In genomic region chr13:40550130-40550529, GRCh38 we compare ENCODE assay signal across 22 cellular contexts.
A peak's percentile ranks its signal among the peaks of the same experiment; 100 is the strongest.
DNase-seq lines count a peak whose midpoint lies in the region; ATAC-seq, FAIRE-seq and TF ChIP-seq lines count a peak whose summit lies in the region.
"Had no signal": no experiment of that assay in that cellular context is flagged by ENCODE, and none has a peak within 500 bp of the region (broad histone marks: within the 10 kb centered on the region; RNA-seq: fewer than 3 reads in every experiment).

No MANE protein-coding gene starts in this region.

- H3K36me3 ChIP-seq in astrocyte (ENCODE audit: insufficient read depth, low read length) = no peaks in the 10 kb centered on the region
- H3K36me3 ChIP-seq in psoas muscle (ENCODE audit: insufficient read depth in 1 of 2, low read depth in 1 of 2) = no peaks in the 10 kb centered on the region
- no peaks in the 10 kb centered on the region for H3K36me3 ChIP-seq in neural progenitor cell
- H3K36me3 ChIP-seq: vagina had no signal

- H3K4me1 Mint-ChIP-seq in astrocyte (ENCODE audit: low read depth, unreplicated experiment) (peaks cover 12% of the 10 kb centered on the region), neural progenitor cell (peaks cover 8% of the 10 kb centered on the region)
- H3K4me1 Mint-ChIP-seq: activated CD4-positive, alpha-beta memory T cell treated with anti-CD3 and anti-CD28 coated beads, Interleukin-2, amount 10 ng/mL, durations not matched to agents 7 days and 5 days had no signal

- DNase-seq in HT1080 (ENCODE audit: low read depth) (peak; percentile 28), astrocyte (ENCODE audit: low read depth) (peak; percentile 23), fibroblast of villous mesenchyme (ENCODE audit: low read depth) (peak; percentile 49), psoas muscle (no peak), anterior cingulate cortex (lab: John Stamatoyannopoulos, UW) (no peak), neural progenitor cell (ENCODE audit: low spot score) (no peak)
- DNase-seq: activated CD4-positive, alpha-beta memory T cell treated with anti-CD3 and anti-CD28 coated beads, Interleukin-2, amount 10 ng/mL, durations not matched to agents 7 days and 5 days; activated naive CD4-positive, alpha-beta T cell; erythroblast; GDM1; glutamatergic neuron; KG1; left cardiac atrium; NCI-H187; NCI-H69; SK-N-SH had no signal

- H3K27ac ChIP-seq in astrocyte (ENCODE audit: low read depth, low read length) (no peak overlapping the region), psoas muscle (no peak overlapping the region), neural progenitor cell (no peak overlapping the region)
- H3K27ac ChIP-seq: RWPE1, vagina had no signal

- FAIRE-seq in astrocyte (lab: Jason Lieb, UNC) = no peak

- no peak for TF ChIP-seq CTCF in astrocyte (IDR thresholded peaks at IDR 0.05; ENCODE audit: insufficient read depth, low read depth, low read length)
- no peak for TF ChIP-seq CTCF in fibroblast of villous mesenchyme (IDR thresholded peaks at IDR 0.05; ENCODE audit: insufficient read depth, low read depth, low read length)
- TF ChIP-seq CTCF in psoas muscle (IDR thresholded peaks at IDR 0.05) = no peak
- no peak for TF ChIP-seq CTCF in neural progenitor cell (IDR thresholded peaks at IDR 0.05)

- H3K9ac ChIP-seq in astrocyte (ENCODE audit: low read length) (no peak overlapping the region), neural progenitor cell (no peak overlapping the region)
- H3K9ac ChIP-seq: SK-N-SH had no signal

- H3K4me1 ChIP-seq in astrocyte (ENCODE audit: insufficient read depth, low read length) = no peaks in the 10 kb centered on the region
- peaks cover 4% of the 10 kb centered on the region for H3K4me1 ChIP-seq in psoas muscle
- H3K4me1 ChIP-seq in neural progenitor cell = peaks cover 8% of the 10 kb centered on the region

- H4K20me1 ChIP-seq in astrocyte (ENCODE audit: insufficient read depth, low read length) (no peaks in the 10 kb centered on the region), neural progenitor cell (ENCODE audit: low read depth) (no peaks in the 10 kb centered on the region)

- H3F3A ChIP-seq in neural progenitor cell (ENCODE audit: low read depth) = no peaks in the 10 kb centered on the region

- H3K27me3 Mint-ChIP-seq in astrocyte (ENCODE audit: low read depth, unreplicated experiment) (no peaks in the 10 kb centered on the region), neural progenitor cell (ENCODE audit: insufficient read depth, low read depth) (peaks cover 5% of the 10 kb centered on the region)
- H3K27me3 Mint-ChIP-seq: activated CD4-positive, alpha-beta memory T cell treated with anti-CD3 and anti-CD28 coated beads, Interleukin-2, amount 10 ng/mL, durations not matched to agents 7 days and 5 days; natural killer cell treated with Interleukin-12 subunit alpha and Interleukin-12 subunit beta and Interleukin-15 and Interleukin-18, amount 100 ng/mL, for 72 hours had no signal

- H3K4me3 ChIP-seq in astrocyte (ENCODE audit: insufficient read depth, low read depth, low read length) (no peak overlapping the region), fibroblast of villous mesenchyme (ENCODE audit: low read depth, low read length) (no peak overlapping the region), psoas muscle (no peak overlapping the region), neural progenitor cell (no peak overlapping the region)
- H3K4me3 ChIP-seq: vagina had no signal

- ATAC-seq in psoas muscle = peak; percentile 4 to 30 (median 12)
- no peak for ATAC-seq in HG02610 (IDR thresholded peaks at IDR 0.05; ENCODE audit: unreplicated experiment)
- ATAC-seq: HCT116; natural killer cell treated with Interleukin-12 subunit alpha and Interleukin-12 subunit beta and Interleukin-15 and Interleukin-18, amount 100 ng/mL, for 72 hours; stimulated activated effector memory CD8-positive, alpha-beta T cell treated with anti-CD3 and anti-CD28 coated beads, Interleukin-12 subunit alpha, Interleukin-12 subunit beta, amount 100 ng/mL, for 72 hours had no signal

- 87 to 98% (median 93%) methylated on average over 2 of the region's 2 CpGs for WGBS in psoas muscle, 3 donors

- H3K4me2 ChIP-seq in astrocyte (ENCODE audit: low read length) = no peak overlapping the region
- no peak overlapping the region for H3K4me2 ChIP-seq in neural progenitor cell
- H3K4me2 ChIP-seq: SK-N-SH had no signal

- H3K27ac Mint-ChIP-seq in astrocyte (ENCODE audit: unreplicated experiment) (no peak overlapping the region), neural progenitor cell (no peak overlapping the region)
- H3K27ac Mint-ChIP-seq: activated CD4-positive, alpha-beta memory T cell treated with anti-CD3 and anti-CD28 coated beads, Interleukin-2, amount 10 ng/mL, durations not matched to agents 7 days and 5 days; natural killer cell treated with Interleukin-12 subunit alpha and Interleukin-12 subunit beta and Interleukin-15 and Interleukin-18, amount 100 ng/mL, for 72 hours had no signal

- H3K36me3 Mint-ChIP-seq in astrocyte (ENCODE audit: low read depth, unreplicated experiment) (peaks cover 9% of the 10 kb centered on the region), neural progenitor cell (peaks cover 4% of the 10 kb centered on the region)
- H3K36me3 Mint-ChIP-seq: natural killer cell treated with Interleukin-12 subunit alpha and Interleukin-12 subunit beta and Interleukin-15 and Interleukin-18, amount 100 ng/mL, for 72 hours had no signal

- no peak overlapping the region for H3K4me3 Mint-ChIP-seq in astrocyte (ENCODE audit: unreplicated experiment)
- no peak overlapping the region for H3K4me3 Mint-ChIP-seq in neural progenitor cell
- H3K4me3 Mint-ChIP-seq: activated CD4-positive, alpha-beta memory T cell treated with anti-CD3 and anti-CD28 coated beads, Interleukin-2, amount 10 ng/mL, durations not matched to agents 7 days and 5 days; natural killer cell treated with Interleukin-12 subunit alpha and Interleukin-12 subunit beta and Interleukin-15 and Interleukin-18, amount 100 ng/mL, for 72 hours; stimulated activated effector memory CD8-positive, alpha-beta T cell treated with anti-CD3 and anti-CD28 coated beads, Interleukin-12 subunit alpha, Interleukin-12 subunit beta, amount 100 ng/mL, for 72 hours had no signal

- H3K27me3 ChIP-seq in astrocyte (ENCODE audit: insufficient read depth, low read length) (no peaks in the 10 kb centered on the region), psoas muscle (ENCODE audit: insufficient read depth in 3 of 3, low read length in 2 of 3) (no peaks in the 10 kb centered on the region), neural progenitor cell (no peaks in the 10 kb centered on the region)
- H3K27me3 ChIP-seq: vagina had no signal

- H3K9me3 ChIP-seq in astrocyte (ENCODE audit: insufficient read depth, low read depth, low read length) (no peaks in the 10 kb centered on the region), psoas muscle (no peaks in the 10 kb centered on the region), neural progenitor cell (ENCODE audit: low read depth) (no peaks in the 10 kb centered on the region)
- H3K9me3 ChIP-seq: SK-N-SH, vagina had no signal

- intact Hi-C loops in psoas muscle (cut with DNase I) = no loop called here

- H2AFZ ChIP-seq in astrocyte (ENCODE audit: low read depth, low read length) (no peak overlapping the region), neural progenitor cell (replicated peaks) (no peak overlapping the region)

- H3K9me3 Mint-ChIP-seq in astrocyte (ENCODE audit: unreplicated experiment) = no peaks in the 10 kb centered on the region
- no peaks in the 10 kb centered on the region for H3K9me3 Mint-ChIP-seq in neural progenitor cell
- H3K9me3 Mint-ChIP-seq: activated CD4-positive, alpha-beta memory T cell treated with anti-CD3 and anti-CD28 coated beads, Interleukin-2, amount 10 ng/mL, durations not matched to agents 7 days and 5 days; natural killer cell treated with Interleukin-12 subunit alpha and Interleukin-12 subunit beta and Interleukin-15 and Interleukin-18, amount 100 ng/mL, for 72 hours; stimulated activated effector memory CD8-positive, alpha-beta T cell treated with anti-CD3 and anti-CD28 coated beads, Interleukin-12 subunit alpha, Interleukin-12 subunit beta, amount 100 ng/mL, for 72 hours had no signal

- H3K79me2 ChIP-seq in astrocyte (ENCODE audit: insufficient read depth, low read length) (no peaks in the 10 kb centered on the region), neural progenitor cell (ENCODE audit: low read depth) (no peaks in the 10 kb centered on the region)

Comparison
In these comparisons a context has a peak if more than half of its experiments do, and no peak if none do; other contexts are left out.
1. DNase-seq: peak in HT1080 (single experiment), astrocyte (single experiment) and fibroblast of villous mesenchyme (single experiment); none in psoas muscle (0 of 2), anterior cingulate cortex (0 of 58) and neural progenitor cell (single experiment).